Comparison of ENCODE assay signal across 18 cellular contexts in genomic region chr3:8497582-8497981, GRCh38. TPM values are rescaled to one million over a fixed set of nuclear protein-coding genes. Genes with fewer than 3 reads are reported as not detected.
DNase-seq lines count a peak whose midpoint lies in the region; ATAC-seq, FAIRE-seq and TF ChIP-seq lines count a peak whose summit lies in the region.
"Had no signal": no experiment of that assay in that cellular context is flagged by ENCODE, and none has a peak within 500 bp of the region (broad histone marks: within the 10 kb centered on the region; RNA-seq: fewer than 3 reads in every experiment).

No MANE protein-coding gene starts in this region.

- no peak overlapping the region for H3K4me3 ChIP-seq in HUES48 (ENCODE audit: low read depth, low read length)
- H3K4me3 ChIP-seq in astrocyte (ENCODE audit: insufficient read depth, low read depth, low read length): no peak overlapping the region
- no peak overlapping the region for H3K4me3 ChIP-seq in Peyer's patch
- H3K4me3 ChIP-seq: lower lobe of right lung, right atrium auricular region, thyroid gland had no signal

- no peak for TF ChIP-seq POLR2A in Peyer's patch (IDR thresholded peaks at IDR 0.05)

- H3K36me3 Mint-ChIP-seq in astrocyte (ENCODE audit: low read depth, unreplicated experiment): peaks cover 3% of the 10 kb centered on the region
- H3K36me3 Mint-ChIP-seq in endothelial cell (ENCODE audit: low read depth, unreplicated experiment): no peaks in the 10 kb centered on the region

- H3K27me3 Mint-ChIP-seq in astrocyte (ENCODE audit: low read depth, unreplicated experiment) (no peaks in the 10 kb centered on the region), endothelial cell (ENCODE audit: unreplicated experiment) (no peaks in the 10 kb centered on the region)

- TF ChIP-seq CTCF in astrocyte (IDR thresholded peaks at IDR 0.05; ENCODE audit: insufficient read depth, low read depth, low read length) (no peak), Peyer's patch (IDR thresholded peaks at IDR 0.05) (no peak), endothelial cell (IDR thresholded peaks at IDR 0.05; ENCODE audit: unreplicated experiment) (no peak)

- no peaks in the 10 kb centered on the region for H3K9me3 ChIP-seq in HUES48 (ENCODE audit: control insufficient read depth, insufficient read depth, low read length)
- H3K9me3 ChIP-seq in astrocyte (ENCODE audit: insufficient read depth, low read depth, low read length): no peaks in the 10 kb centered on the region
- no peaks in the 10 kb centered on the region for H3K9me3 ChIP-seq in Peyer's patch
- H3K9me3 ChIP-seq: lower lobe of right lung, right atrium auricular region, thyroid gland had no signal

- ATAC-seq in GM21360 (IDR thresholded peaks at IDR 0.05; ENCODE audit: unreplicated experiment) (no peak), HG03378 (IDR thresholded peaks at IDR 0.05; ENCODE audit: unreplicated experiment) (no peak)
- ATAC-seq: lower lobe of right lung had no signal

- no peak for FAIRE-seq in astrocyte (lab: Jason Lieb, UNC)

- H2AFZ ChIP-seq in astrocyte (ENCODE audit: low read depth, low read length): no peak overlapping the region

- H3K9me3 Mint-ChIP-seq in astrocyte (ENCODE audit: unreplicated experiment) (peaks cover 1% of the 10 kb centered on the region), endothelial cell (ENCODE audit: unreplicated experiment) (no peaks in the 10 kb centered on the region)
- H3K9me3 Mint-ChIP-seq: nephron progenitor cell had no signal

- H3K27ac Mint-ChIP-seq in astrocyte (ENCODE audit: unreplicated experiment) (peak overlapping the region; percentile 99), endothelial cell (ENCODE audit: unreplicated experiment) (no peak overlapping the region)
- H3K27ac Mint-ChIP-seq: nephron progenitor cell had no signal

- H3K4me1 ChIP-seq in HUES48 (ENCODE audit: control insufficient read depth, insufficient read depth, low read length) (peaks cover 57% of the 10 kb centered on the region), astrocyte (ENCODE audit: insufficient read depth, low read length) (peaks cover 43% of the 10 kb centered on the region), Peyer's patch (peaks cover 0 to 2% (median 0%) of the 10 kb centered on the region in 4 donors)

- peaks cover 3% of the 10 kb centered on the region for H3K79me2 ChIP-seq in astrocyte (ENCODE audit: insufficient read depth, low read length)

- DNase-seq in ACHN: peak; percentile 68
- peak; percentile 64 for DNase-seq in astrocyte (ENCODE audit: low read depth)
- DNase-seq in kidney glomerular epithelial cell (lab: John Stamatoyannopoulos, UW): peak; percentile 82
- no peak for DNase-seq in Peyer's patch
- no peak for DNase-seq in endothelial cell (ENCODE audit: low spot score)
- DNase-seq: activated CD4-positive, alpha-beta T cell treated with anti-CD3 and anti-CD28 coated beads, Interleukin-2, amount 50 U/mL, for 1 hour; activated T-cell treated with anti-CD3 and anti-CD28 coated beads, Interleukin-2, amount 50 U/mL, for 1 hour; lower lobe of right lung; MV-4-11; NCI-H82; nephron progenitor cell; SHP77 treated with DMSO at 0.1 percent for 48 hours; T1000; thyroid gland had no signal

- H3K4me3 Mint-ChIP-seq in astrocyte (ENCODE audit: unreplicated experiment) (peak overlapping the region; percentile 58), endothelial cell (ENCODE audit: unreplicated experiment) (no peak overlapping the region)
- H3K4me3 Mint-ChIP-seq: nephron progenitor cell had no signal

- H3K27ac ChIP-seq in HUES48 (ENCODE audit: low read depth, low read length) (peak overlapping the region; percentile 96), astrocyte (ENCODE audit: low read depth, low read length) (peak overlapping the region; percentile 86), Peyer's patch (no peak overlapping the region)
- H3K27ac ChIP-seq: lower lobe of right lung had no signal

- in situ Hi-C loops in ACHN (cut with HindIII; ENCODE audit: low pct_ligation_motif_present, low pct_unique_long_range_greater_than_20kb, low sequenced_read_pairs): no loop called here

- H3K27me3 ChIP-seq in HUES48 (ENCODE audit: control insufficient read depth, insufficient read depth, low read length) (no peaks in the 10 kb centered on the region), astrocyte (ENCODE audit: insufficient read depth, low read length) (no peaks in the 10 kb centered on the region), Peyer's patch (no peaks in the 10 kb centered on the region)
- H3K27me3 ChIP-seq: right atrium auricular region, thyroid gland had no signal

- H3K4me1 Mint-ChIP-seq in astrocyte (ENCODE audit: low read depth, unreplicated experiment): peaks cover 53% of the 10 kb centered on the region
- H3K4me1 Mint-ChIP-seq in endothelial cell (ENCODE audit: unreplicated experiment): peaks cover 10% of the 10 kb centered on the region

- H3K4me2 ChIP-seq in astrocyte (ENCODE audit: low read length): no peak overlapping the region

- H3K9ac ChIP-seq in HUES48 (ENCODE audit: low read depth, low read length) (no peak overlapping the region), astrocyte (ENCODE audit: low read length) (no peak overlapping the region)

- H3K36me3 ChIP-seq in HUES48 (ENCODE audit: control insufficient read depth, insufficient read depth, low read length): no peaks in the 10 kb centered on the region
- H3K36me3 ChIP-seq in astrocyte (ENCODE audit: insufficient read depth, low read length): no peaks in the 10 kb centered on the region
- H3K36me3 ChIP-seq in Peyer's patch: no peaks in the 10 kb centered on the region
- H3K36me3 ChIP-seq: lower lobe of right lung, right atrium auricular region, thyroid gland had no signal

- no peaks in the 10 kb centered on the region for H4K20me1 ChIP-seq in astrocyte (ENCODE audit: insufficient read depth, low read length)

RNA-seq across cellular contexts. Expression of gene LMCD1, which starts 4.0 kb away (rescaled TPM):
- total RNA-seq in astrocyte (374 and 437 TPM in 2 replicates), Peyer's patch (10 to 100 TPM in 2 of 4 donors, 1 to 10 TPM in 2; 1.6 to 90.8 (median 12.3) TPM), endothelial cell (ENCODE audit: unreplicated experiment) (9.5 TPM)

Comparison
In these comparisons a context has a peak if more than half of its experiments do, and no peak if none do; other contexts are left out.
1. DNase-seq: peak in ACHN (single experiment), astrocyte (single experiment) and kidney glomerular epithelial cell (single experiment); none in Peyer's patch (0 of 3) and endothelial cell (single experiment).
2. H3K27ac ChIP-seq: peak in HUES48 (single experiment) and astrocyte (single experiment); none in Peyer's patch (0 of 4).